ENCODE assay signal across 1 cellular context in the genomic region with DNA sequence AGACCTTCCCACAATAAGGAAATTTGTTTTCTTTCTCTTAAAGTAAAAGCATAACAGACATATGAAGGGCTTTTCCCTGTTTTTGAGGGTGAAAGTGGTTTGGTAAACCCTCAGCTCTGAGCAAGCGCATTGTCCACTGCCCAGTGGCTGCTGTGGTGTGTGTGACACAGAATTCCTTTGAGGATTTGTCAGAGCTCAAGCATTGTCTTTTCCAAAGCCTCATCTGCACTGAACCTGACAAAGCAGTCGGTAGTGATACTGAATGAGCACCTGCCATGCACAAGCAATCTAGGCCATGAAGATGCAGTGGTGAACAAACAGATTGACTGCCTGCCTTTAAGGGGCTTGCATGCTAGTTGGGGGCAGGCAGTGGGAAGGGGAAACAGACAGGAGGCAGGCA.
TF ChIP-seq lines count a peak whose summit lies in the region.

No MANE protein-coding gene starts in this region.

TF ChIP-seq in GM12878, 131 proteins besides CTCF, POLR2A, EP300 and RAD21:
- TF ChIP-seq, protein P1, sequence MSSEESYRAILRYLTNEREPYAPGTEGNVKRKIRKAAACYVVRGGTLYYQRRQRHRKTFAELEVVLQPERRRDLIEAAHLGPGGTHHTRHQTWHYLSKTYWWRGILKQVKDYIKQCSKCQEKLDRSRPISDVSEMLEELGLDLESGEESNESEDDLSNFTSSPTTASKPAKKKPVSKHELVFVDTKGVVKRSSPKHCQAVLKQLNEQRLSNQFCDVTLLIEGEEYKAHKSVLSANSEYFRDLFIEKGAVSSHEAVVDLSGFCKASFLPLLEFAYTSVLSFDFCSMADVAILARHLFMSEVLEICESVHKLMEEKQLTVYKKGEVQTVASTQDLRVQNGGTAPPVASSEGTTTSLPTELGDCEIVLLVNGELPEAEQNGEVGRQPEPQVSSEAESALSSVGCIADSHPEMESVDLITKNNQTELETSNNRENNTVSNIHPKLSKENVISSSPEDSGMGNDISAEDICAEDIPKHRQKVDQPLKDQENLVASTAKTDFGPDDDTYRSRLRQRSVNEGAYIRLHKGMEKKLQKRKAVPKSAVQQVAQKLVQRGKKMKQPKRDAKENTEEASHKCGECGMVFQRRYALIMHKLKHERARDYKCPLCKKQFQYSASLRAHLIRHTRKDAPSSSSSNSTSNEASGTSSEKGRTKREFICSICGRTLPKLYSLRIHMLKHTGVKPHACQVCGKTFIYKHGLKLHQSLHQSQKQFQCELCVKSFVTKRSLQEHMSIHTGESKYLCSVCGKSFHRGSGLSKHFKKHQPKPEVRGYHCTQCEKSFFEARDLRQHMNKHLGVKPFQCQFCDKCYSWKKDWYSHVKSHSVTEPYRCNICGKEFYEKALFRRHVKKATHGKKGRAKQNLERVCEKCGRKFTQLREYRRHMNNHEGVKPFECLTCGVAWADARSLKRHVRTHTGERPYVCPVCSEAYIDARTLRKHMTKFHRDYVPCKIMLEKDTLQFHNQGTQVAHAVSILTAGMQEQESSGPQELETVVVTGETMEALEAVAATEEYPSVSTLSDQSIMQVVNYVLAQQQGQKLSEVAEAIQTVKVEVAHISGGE (CRISPR knock-in tag; IDR thresholded peaks at IDR 0.05): no peak
- TF ChIP-seq ZBED1 (IDR thresholded peaks at IDR 0.05; ENCODE audit: borderline replicate concordance) (no peak), YY1 (IDR thresholded peaks at IDR 0.05; ENCODE audit: low read depth, low read length) (no peak), SREBF1 (IDR thresholded peaks at IDR 0.05; ENCODE audit: low read length) (no peak), BMI1 (IDR thresholded peaks at IDR 0.05; ENCODE audit: borderline replicate concordance) (no peak), CHD1 (IDR thresholded peaks at IDR 0.05; ENCODE audit: low read depth, low read length) (no peak), ASH2L (IDR thresholded peaks at IDR 0.05; ENCODE audit: borderline replicate concordance, low read depth) (no peak), BACH1 (IDR thresholded peaks at IDR 0.05; ENCODE audit: borderline replicate concordance) (no peak)
TF ChIP-seq in GM12878: peak in this region for 0.
